In genomic region chr11:111777094-111778046, GRCh38 we compare ENCODE assay signal across 8 cellular contexts. TPM values are rescaled to one million over a fixed set of nuclear protein-coding genes. Genes with fewer than 3 reads are reported as not detected.
DNase-seq lines count a peak whose midpoint lies in the region; ATAC-seq and TF ChIP-seq lines count a peak whose summit lies in the region.

No MANE protein-coding gene starts in this region.

- peaks cover 7% of the 10 kb centered on the region for H3K27me3 ChIP-seq in NT2/D1 (ENCODE audit: insufficient read depth, insufficient read length)
- H3K27me3 ChIP-seq in mammary epithelial cell (ENCODE audit: insufficient read depth, low read length) = no peaks in the 10 kb centered on the region
- H3K27me3 ChIP-seq in kidney epithelial cell (ENCODE audit: control insufficient read depth, insufficient read depth, low read length) = no peaks in the 10 kb centered on the region

- WGBS in mammary epithelial cell (ENCODE audit: low coverage, missing lambda C conversion rate) = 85% methylated on average over 4 of the region's 4 CpGs

- peak; percentile 5 for DNase-seq in activated CD8-positive, alpha-beta memory T cell treated with anti-CD3 and anti-CD28 coated beads, Interleukin-2, amount 50 U/mL, for 1 hour (ENCODE audit: extremely low read depth)
- no peak for DNase-seq in activated CD8-positive, alpha-beta memory T cell treated with anti-CD3 and anti-CD28 coated beads, Interleukin-2, amount 50 U/mL, for 48 hours
- DNase-seq in HT1080 (ENCODE audit: low read depth) (peak; percentile 63), NT2/D1 (ENCODE audit: low read depth, low spot score) (peak; percentile 25), mammary epithelial cell (peak; percentile 51), kidney epithelial cell (ENCODE audit: low read depth) (peak; percentile 51)

- intact Hi-C loops in mammary epithelial cell (cut with micrococcal nuclease) = loop anchor here (1.0 kb wide), 5 partner anchors 64 to 323 kb away; partner anchors contain the start of gene SIK2

- H3K4me1 ChIP-seq in NT2/D1 (ENCODE audit: insufficient read depth, insufficient read length) (no peaks in the 10 kb centered on the region), mammary epithelial cell (ENCODE audit: insufficient read depth, low read length) (no peaks in the 10 kb centered on the region)

- no peak overlapping the region for H3K4me3 ChIP-seq in NT2/D1 (ENCODE audit: insufficient read length, low read depth)
- H3K4me3 ChIP-seq in mammary epithelial cell (replicated peaks in 1 of 3; ENCODE audit: insufficient read depth in 1 of 3, low read depth in 2 of 3, low read length in 3 of 3) = no peak overlapping the region
- H3K4me3 ChIP-seq in kidney epithelial cell (ENCODE audit: low read depth, low read length) = no peak overlapping the region

- TF ChIP-seq CTCF in mammary epithelial cell (conservative IDR thresholded peaks at IDR 0.05 in 1 of 2, IDR thresholded peaks at IDR 0.05 in 1 of 2; ENCODE audit: extremely low read depth in 1 of 2, insufficient read depth in 1 of 2, low read depth in 1 of 2, low read length in 2 of 2) (peak; percentile 68 to 78), kidney epithelial cell (IDR thresholded peaks at IDR 0.05; ENCODE audit: insufficient read depth, low read length, poor library complexity, severe bottlenecking) (peak; percentile 65)

- H3K27ac ChIP-seq in mammary epithelial cell (ENCODE audit: insufficient read depth, low read depth, low read length) = no peak overlapping the region
- peak overlapping the region; percentile 52 for H3K27ac ChIP-seq in temporal lobe (ENCODE audit: low read depth, low read length)

- H3K79me2 ChIP-seq in mammary epithelial cell (ENCODE audit: insufficient read depth, low read length) = no peaks in the 10 kb centered on the region

- H2AFZ ChIP-seq in mammary epithelial cell (ENCODE audit: low read depth, low read length) = no peak overlapping the region

- H3K4me2 ChIP-seq in mammary epithelial cell (ENCODE audit: insufficient read depth, low read depth, low read length) = no peak overlapping the region

- in situ Hi-C loops in mammary epithelial cell (cut with MboI; ENCODE audit: low sequenced_read_pairs in 2 of 2) = loop anchor here (5.0 to 25.0 kb wide), 3 partner anchors 175 to 490 kb away; partner anchors contain the start of genes SIK2 (in 2 of the 2) and POU2AF3 (in 1 of the 2)

- H3K36me3 ChIP-seq in NT2/D1 (ENCODE audit: insufficient read depth, insufficient read length, low read length) (no peaks in the 10 kb centered on the region), mammary epithelial cell (ENCODE audit: insufficient read depth, low read length) (no peaks in the 10 kb centered on the region), kidney epithelial cell (ENCODE audit: control insufficient read depth, insufficient read depth, low read length) (no peaks in the 10 kb centered on the region)

- ATAC-seq in GM21390 (IDR thresholded peaks at IDR 0.05; ENCODE audit: unreplicated experiment) = peak; percentile 50

- H3K9me3 ChIP-seq in NT2/D1 (ENCODE audit: insufficient read depth, low read length) (no peaks in the 10 kb centered on the region), mammary epithelial cell (replicated peaks; ENCODE audit: insufficient read depth, low read length) (no peaks in the 10 kb centered on the region)

- no peaks in the 10 kb centered on the region for H4K20me1 ChIP-seq in mammary epithelial cell (ENCODE audit: insufficient read depth, low read length)

- no TSS peak for BruUV-seq in mammary epithelial cell (replicated peaks; lab: Mats Ljungman, UMichigan)

- CTCF ChIA-PET in mammary epithelial cell (lab: Charles Lee; ENCODE audit: low non-redundant PET) = interaction anchor here (0.6 to 0.7 kb wide), 5 partner anchors 9 to 322 kb away, joined by 3 to 7 read pairs (median 3); no protein-coding TSS in a partner anchor

- dilution Hi-C loops in mammary epithelial cell (cut with HindIII; ENCODE audit: low sequenced_read_pairs) = loop anchor here (5.0 kb wide), 1 partner anchor 55 kb away; no protein-coding TSS in a partner anchor

- no peak overlapping the region for H3K9ac ChIP-seq in NT2/D1 (ENCODE audit: insufficient read length, low read depth)
- H3K9ac ChIP-seq in mammary epithelial cell (ENCODE audit: insufficient read depth, low read length) = no peak overlapping the region

RNA-seq across cellular contexts. Expression of gene PPP2R1B, which starts 11.2 kb away (rescaled TPM):
- 23.9 and 33.9 TPM in 2 replicates for total RNA-seq in HT1080 (2014; rRNA removed; shearing (Covaris generic))
- polyA plus RNA-seq in HT1080 (2015; cell fraction: cytosol; rRNA removed) = 14.6 and 18.2 TPM in 2 replicates
- 28.1 and 32.4 TPM in 2 replicates for polyA plus RNA-seq in HT1080 (2015; cell fraction: nucleus; rRNA removed)
- total RNA-seq in mammary epithelial cell (10 to 100 TPM; 26.2 to 34.7 TPM), kidney epithelial cell (27.9 and 34.5 TPM in 2 replicates), temporal lobe (18.9 TPM)
- polyA plus RNA-seq in mammary epithelial cell = 25.0 TPM
- polyA minus RNA-seq in mammary epithelial cell = 30.0 TPM
